In the genomic region with DNA sequence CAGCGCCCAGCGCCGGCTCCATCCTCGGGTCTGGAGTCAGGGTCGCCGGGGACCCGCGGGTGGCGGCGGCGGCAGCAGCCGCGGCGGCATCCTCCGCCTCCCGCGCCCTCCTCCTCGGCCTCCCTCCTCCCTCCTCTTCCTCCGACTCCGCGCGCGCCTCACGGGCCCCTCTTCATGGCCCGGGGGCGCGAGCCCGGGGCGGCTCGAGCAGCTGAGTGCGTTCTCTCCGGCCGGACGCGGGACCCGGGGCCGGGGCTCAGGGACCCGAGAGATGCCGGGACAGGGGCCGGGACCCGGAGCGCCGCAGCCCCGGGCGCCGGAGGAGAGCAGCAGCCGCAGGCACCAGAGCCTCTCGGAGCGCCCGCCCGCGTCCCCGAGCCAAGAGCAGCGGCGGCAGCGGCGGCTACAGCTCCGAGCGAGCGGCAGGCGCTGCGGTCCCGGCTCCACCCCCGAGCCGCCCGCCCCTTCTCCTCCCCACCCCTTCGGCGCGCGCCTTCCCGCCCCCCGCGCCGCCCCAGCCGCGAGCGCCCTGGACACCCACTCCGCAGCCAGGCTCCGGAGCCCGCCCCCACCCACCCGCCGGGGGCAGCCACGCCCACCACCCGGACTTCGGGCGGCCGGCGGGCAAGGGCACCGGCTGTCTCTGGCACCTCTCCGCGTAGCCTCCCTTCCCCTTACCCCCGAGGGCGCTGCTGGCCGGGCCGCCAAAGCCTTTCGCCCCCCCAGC, we compare ENCODE assay signal across 9 cellular contexts. TPM values are rescaled to one million over a fixed set of nuclear protein-coding genes. Genes with fewer than 3 reads are reported as not detected.
DNase-seq lines count a peak whose midpoint lies in the region; FAIRE-seq and TF ChIP-seq lines count a peak whose summit lies in the region.
"Had no signal": no experiment of that assay in that cellular context is flagged by ENCODE, and none has a peak within 500 bp of the region (broad histone marks: within the 10 kb centered on the region; RNA-seq: fewer than 3 reads in every experiment).

A gene with protein sequence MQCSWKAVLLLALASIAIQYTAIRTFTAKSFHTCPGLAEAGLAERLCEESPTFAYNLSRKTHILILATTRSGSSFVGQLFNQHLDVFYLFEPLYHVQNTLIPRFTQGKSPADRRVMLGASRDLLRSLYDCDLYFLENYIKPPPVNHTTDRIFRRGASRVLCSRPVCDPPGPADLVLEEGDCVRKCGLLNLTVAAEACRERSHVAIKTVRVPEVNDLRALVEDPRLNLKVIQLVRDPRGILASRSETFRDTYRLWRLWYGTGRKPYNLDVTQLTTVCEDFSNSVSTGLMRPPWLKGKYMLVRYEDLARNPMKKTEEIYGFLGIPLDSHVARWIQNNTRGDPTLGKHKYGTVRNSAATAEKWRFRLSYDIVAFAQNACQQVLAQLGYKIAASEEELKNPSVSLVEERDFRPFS (minus strand): TSS at position 417 of the 727 bp plus-strand sequence. CDS start 14,699 bp downstream, outside the sequence.

- no peaks in the 10 kb centered on the region for H3K36me3 ChIP-seq in kidney epithelial cell (ENCODE audit: control insufficient read depth, insufficient read depth, low read length)

- H3K27me3 ChIP-seq in kidney epithelial cell (ENCODE audit: control insufficient read depth, insufficient read depth, low read length) = peaks cover 65% of the 10 kb centered on the region

- peak; percentile 70 for DNase-seq in NCI-H2196 (lab: John Stamatoyannopoulos, UW; ENCODE audit: unreplicated experiment)
- DNase-seq in NCI-H2196 treated with DMSO at 0.1 percent for 48 hours (lab: John Stamatoyannopoulos, UW; ENCODE audit: unreplicated experiment) = no peak
- DNase-seq in NCI-H69 (lab: John Stamatoyannopoulos, UW) = peak; percentile 91
- DNase-seq in cerebellum (ENCODE audit: low spot score) = peak; percentile 52
- no peak for DNase-seq in kidney epithelial cell (ENCODE audit: low read depth)
- peak; percentile 21 for DNase-seq in stimulated activated CD4-positive, alpha-beta T cell treated with anti-CD3 and anti-CD28 coated beads, Interleukin-4, amount 100 ng/mL, for 1 hour
- DNase-seq in stimulated activated naive CD4-positive, alpha-beta T cell (lab: John Stamatoyannopoulos, UW) = no peak
- no peak for DNase-seq in GM12892 (ENCODE audit: insufficient read length)

- H3K4me3 ChIP-seq in kidney epithelial cell (ENCODE audit: low read depth, low read length) = peak within 1 kb of the TSS; percentile 55

- FAIRE-seq in GM12892 (lab: Jason Lieb, UNC) = no peak
- FAIRE-seq: G401.6 had no signal

- TF ChIP-seq POLR2A in GM12892 (IDR thresholded peaks at IDR 0.05; ENCODE audit: low read depth, low read length) = no peak

- TF ChIP-seq CTCF in kidney epithelial cell (IDR thresholded peaks at IDR 0.05; ENCODE audit: insufficient read depth, low read length, poor library complexity, severe bottlenecking) = no peak

RNA-seq across cellular contexts. Expression of the gene that starts here (rescaled TPM):
- total RNA-seq in cerebellum = 9.8 TPM
- 0.88 and 2.3 TPM in 2 replicates for total RNA-seq in kidney epithelial cell
- polyA plus RNA-seq in GM12892 (2012; ENCODE audit: missing spikeins) = not detected

Comparison
In these comparisons a context has a peak if more than half of its experiments do, and no peak if none do; other contexts are left out.
1. DNase-seq: peak in NCI-H2196 (single experiment), NCI-H69 (single experiment), cerebellum (single experiment) and stimulated activated CD4-positive, alpha-beta T cell treated with anti-CD3 and anti-CD28 coated beads, Interleukin-4, amount 100 ng/mL, for 1 hour (single experiment); none in NCI-H2196 treated with DMSO at 0.1 percent for 48 hours (single experiment), kidney epithelial cell (single experiment), stimulated activated naive CD4-positive, alpha-beta T cell (0 of 6) and GM12892 (single experiment).